19 cellular contexts compared by ENCODE assay signal in genomic region chr3:51721062-51721745, GRCh38. TPM values are rescaled to one million over a fixed set of nuclear protein-coding genes. Genes with fewer than 3 reads are reported as not detected.
DNase-seq lines count a peak whose midpoint lies in the region; ATAC-seq lines count a peak whose summit lies in the region.
"Had no signal": no experiment of that assay in that cellular context is flagged by ENCODE, and none has a peak within 500 bp of the region (broad histone marks: within the 10 kb centered on the region; RNA-seq: fewer than 3 reads in every experiment).

No MANE protein-coding gene starts in this region.

- H3K36me3 ChIP-seq in KOPT-K1 (ENCODE audit: insufficient read depth, low read length): no peaks in the 10 kb centered on the region
- H3K36me3 ChIP-seq: heart left ventricle had no signal

- peak overlapping the region; percentile 47 for H3K27ac Mint-ChIP-seq in activated naive CD8-positive, alpha-beta T cell treated with anti-CD3 and anti-CD28 coated beads, Interleukin-2, amount 50 U/mL, for 24 hours
- peak overlapping the region; percentile 14 for H3K27ac Mint-ChIP-seq in stimulated activated memory B cell treated with anti-CD40 and anti-IgM and Interleukin-4, amounts not matched to agents 10 μg/mL and 1 μg/mL and 100 μg/mL, for 72 hours
- H3K27ac Mint-ChIP-seq: activated T-helper 2 cell treated with anti-CD3 and anti-CD28 coated beads, Interferon-gamma antibody, Interleukin-2, Interleukin-4, amounts not matched to agents 10 μg/mL and 5 μg/mL and 100 μg/mL, durations not matched to agents 14 hours and 24 hours and 36 hours; nephron progenitor cell had no signal

- H3K9me3 Mint-ChIP-seq in activated naive CD8-positive, alpha-beta T cell treated with anti-CD3 and anti-CD28 coated beads, Interleukin-2, amount 50 U/mL, for 24 hours: no peaks in the 10 kb centered on the region
- H3K9me3 Mint-ChIP-seq in stimulated activated memory B cell treated with anti-CD40 and anti-IgM and Interleukin-4, amounts not matched to agents 10 μg/mL and 1 μg/mL and 100 μg/mL, for 72 hours: no peaks in the 10 kb centered on the region
- H3K9me3 Mint-ChIP-seq: activated T-helper 2 cell treated with anti-CD3 and anti-CD28 coated beads, Interferon-gamma antibody, Interleukin-2, Interleukin-4, amounts not matched to agents 10 μg/mL and 5 μg/mL and 100 μg/mL, durations not matched to agents 14 hours and 24 hours and 36 hours; nephron progenitor cell had no signal

- no peaks in the 10 kb centered on the region for H3K36me3 Mint-ChIP-seq in activated naive CD8-positive, alpha-beta T cell treated with anti-CD3 and anti-CD28 coated beads, Interleukin-2, amount 50 U/mL, for 24 hours (ENCODE audit: low read depth)
- no peaks in the 10 kb centered on the region for H3K36me3 Mint-ChIP-seq in stimulated activated memory B cell treated with anti-CD40 and anti-IgM and Interleukin-4, amounts not matched to agents 10 μg/mL and 1 μg/mL and 100 μg/mL, for 72 hours

- no peak for ATAC-seq in activated naive CD8-positive, alpha-beta T cell treated with anti-CD3 and anti-CD28 coated beads, Interleukin-2, amount 50 U/mL, for 24 hours
- ATAC-seq in stimulated activated memory B cell treated with anti-CD40 and anti-IgM and Interleukin-4, amounts not matched to agents 10 μg/mL and 1 μg/mL and 100 μg/mL, for 72 hours: no peak
- no peak for ATAC-seq in sciatic nerve
- ATAC-seq: heart left ventricle had no signal

- intact Hi-C loops in sciatic nerve (cut with DNase I): no loop called here

- DNase-seq in activated CD8-positive, alpha-beta memory T cell treated with anti-CD3 and anti-CD28 coated beads for 24 hours: peak; percentile 55
- DNase-seq in activated CD8-positive, alpha-beta memory T cell treated with anti-CD3 and anti-CD28 coated beads, Interleukin-2, amount 50 U/mL, for 4 hours: no peak
- DNase-seq in activated naive CD8-positive, alpha-beta T cell treated with anti-CD3 and anti-CD28 coated beads, Interleukin-2, amount 50 U/mL, for 24 hours: no peak
- DNase-seq in NK-92 treated with Interleukin-12 subunit alpha and Interleukin-12 subunit beta, amount 100 ng/mL, for 24 hours (lab: John Stamatoyannopoulos, UW): no peak
- DNase-seq in NCI-H187 treated with DMSO at 0.1 percent for 48 hours (lab: John Stamatoyannopoulos, UW): no peak
- no peak for DNase-seq in sciatic nerve (ENCODE audit: low spot score)
- DNase-seq: ACHN, amygdala, EL, heart left ventricle, mammary epithelial cell, NCI-H1048, NCI-H774, nephron progenitor cell had no signal

- no peak overlapping the region for H3K4me3 Mint-ChIP-seq in activated naive CD8-positive, alpha-beta T cell treated with anti-CD3 and anti-CD28 coated beads, Interleukin-2, amount 50 U/mL, for 24 hours
- no peak overlapping the region for H3K4me3 Mint-ChIP-seq in stimulated activated memory B cell treated with anti-CD40 and anti-IgM and Interleukin-4, amounts not matched to agents 10 μg/mL and 1 μg/mL and 100 μg/mL, for 72 hours

- no peaks in the 10 kb centered on the region for H3K27me3 Mint-ChIP-seq in activated naive CD8-positive, alpha-beta T cell treated with anti-CD3 and anti-CD28 coated beads, Interleukin-2, amount 50 U/mL, for 24 hours
- H3K27me3 Mint-ChIP-seq in stimulated activated memory B cell treated with anti-CD40 and anti-IgM and Interleukin-4, amounts not matched to agents 10 μg/mL and 1 μg/mL and 100 μg/mL, for 72 hours: no peaks in the 10 kb centered on the region

- H3K9me3 ChIP-seq in KOPT-K1 (ENCODE audit: insufficient read depth, low read length, poor library complexity, severe bottlenecking): no peaks in the 10 kb centered on the region
- H3K9me3 ChIP-seq: heart left ventricle had no signal

- H3K27ac ChIP-seq in KOPT-K1 (ENCODE audit: low read depth, low read length, poor library complexity, severe bottlenecking): peak overlapping the region; percentile 16
- H3K27ac ChIP-seq: heart left ventricle had no signal

- peaks cover 41% of the 10 kb centered on the region for H3K4me1 Mint-ChIP-seq in activated naive CD8-positive, alpha-beta T cell treated with anti-CD3 and anti-CD28 coated beads, Interleukin-2, amount 50 U/mL, for 24 hours
- H3K4me1 Mint-ChIP-seq in stimulated activated memory B cell treated with anti-CD40 and anti-IgM and Interleukin-4, amounts not matched to agents 10 μg/mL and 1 μg/mL and 100 μg/mL, for 72 hours: peaks cover 21% of the 10 kb centered on the region

RNA-seq across cellular contexts. Expression of gene GRM2, which starts 14.3 kb away (rescaled TPM):
- 0.40 TPM for total RNA-seq in sciatic nerve

RNA-seq across cellular contexts. Expression of gene TEX264, which starts 50.2 kb away (rescaled TPM):
- total RNA-seq in sciatic nerve: 35.8 TPM

RNA-seq across cellular contexts. Expression of gene IQCF6, which starts 57.8 kb away (rescaled TPM):
- total RNA-seq in sciatic nerve: not detected
- total RNA-seq: activated T-helper 2 cell treated with anti-CD3 and anti-CD28 coated beads, Interferon-gamma antibody, Interleukin-2, Interleukin-4, amounts not matched to agents 10 μg/mL and 5 μg/mL and 100 μg/mL, durations not matched to agents 14 hours and 24 hours and 36 hours; cerebellum; heart left ventricle; mammary epithelial cell; ureter had no signal
